In the genomic region with DNA sequence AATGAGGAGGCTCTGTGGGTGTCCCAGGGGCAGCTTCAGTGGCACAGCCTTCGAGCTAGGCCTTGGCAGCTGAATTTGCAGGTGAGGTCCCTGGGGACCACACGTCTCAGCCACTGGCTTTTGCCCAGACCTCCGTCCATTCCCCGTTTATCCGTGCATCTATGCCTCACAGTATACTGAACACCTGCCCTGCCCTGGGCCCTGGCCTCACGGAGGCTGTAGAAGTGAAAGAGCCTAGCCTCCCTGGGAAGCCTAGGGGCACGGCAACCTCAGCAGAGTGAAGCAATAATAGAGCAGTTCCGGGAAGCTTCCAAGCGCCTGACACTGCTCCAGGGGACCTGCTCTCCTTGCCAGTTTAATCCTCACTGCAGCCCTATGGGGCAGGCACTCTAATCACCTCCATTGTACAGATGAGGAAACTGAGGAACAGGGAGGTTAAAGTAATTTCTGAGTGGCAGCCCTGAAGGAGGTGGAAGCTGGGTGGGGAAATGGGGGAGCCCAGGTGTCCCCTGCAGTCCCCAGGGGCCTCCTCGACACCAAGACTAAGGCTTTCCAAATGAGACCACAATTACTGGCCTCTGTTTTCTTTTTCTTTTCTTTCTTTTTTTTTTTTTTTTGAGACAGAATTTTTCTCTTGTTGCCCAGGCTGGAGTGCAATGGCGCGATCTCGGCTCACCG, we compare ENCODE assay signal across 1 cellular context.
TF ChIP-seq lines count a peak whose summit lies in the region.

No MANE protein-coding gene starts in this region.

TF ChIP-seq in GM23338, 12 proteins besides CTCF, POLR2A, EP300 and RAD21 (continued from another document):
- TF ChIP-seq, protein P1, sequence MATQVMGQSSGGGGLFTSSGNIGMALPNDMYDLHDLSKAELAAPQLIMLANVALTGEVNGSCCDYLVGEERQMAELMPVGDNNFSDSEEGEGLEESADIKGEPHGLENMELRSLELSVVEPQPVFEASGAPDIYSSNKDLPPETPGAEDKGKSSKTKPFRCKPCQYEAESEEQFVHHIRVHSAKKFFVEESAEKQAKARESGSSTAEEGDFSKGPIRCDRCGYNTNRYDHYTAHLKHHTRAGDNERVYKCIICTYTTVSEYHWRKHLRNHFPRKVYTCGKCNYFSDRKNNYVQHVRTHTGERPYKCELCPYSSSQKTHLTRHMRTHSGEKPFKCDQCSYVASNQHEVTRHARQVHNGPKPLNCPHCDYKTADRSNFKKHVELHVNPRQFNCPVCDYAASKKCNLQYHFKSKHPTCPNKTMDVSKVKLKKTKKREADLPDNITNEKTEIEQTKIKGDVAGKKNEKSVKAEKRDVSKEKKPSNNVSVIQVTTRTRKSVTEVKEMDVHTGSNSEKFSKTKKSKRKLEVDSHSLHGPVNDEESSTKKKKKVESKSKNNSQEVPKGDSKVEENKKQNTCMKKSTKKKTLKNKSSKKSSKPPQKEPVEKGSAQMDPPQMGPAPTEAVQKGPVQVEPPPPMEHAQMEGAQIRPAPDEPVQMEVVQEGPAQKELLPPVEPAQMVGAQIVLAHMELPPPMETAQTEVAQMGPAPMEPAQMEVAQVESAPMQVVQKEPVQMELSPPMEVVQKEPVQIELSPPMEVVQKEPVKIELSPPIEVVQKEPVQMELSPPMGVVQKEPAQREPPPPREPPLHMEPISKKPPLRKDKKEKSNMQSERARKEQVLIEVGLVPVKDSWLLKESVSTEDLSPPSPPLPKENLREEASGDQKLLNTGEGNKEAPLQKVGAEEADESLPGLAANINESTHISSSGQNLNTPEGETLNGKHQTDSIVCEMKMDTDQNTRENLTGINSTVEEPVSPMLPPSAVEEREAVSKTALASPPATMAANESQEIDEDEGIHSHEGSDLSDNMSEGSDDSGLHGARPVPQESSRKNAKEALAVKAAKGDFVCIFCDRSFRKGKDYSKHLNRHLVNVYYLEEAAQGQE (IDR thresholded peaks at IDR 0.05; ENCODE audit: unreplicated experiment) = no peak
- TF ChIP-seq CREB1 (CRISPR knock-in tag; IDR thresholded peaks at IDR 0.05; ENCODE audit: low read depth) (no peak), JUNB (IDR thresholded peaks at IDR 0.05; ENCODE audit: unreplicated experiment) (no peak), POLR2AphosphoS5 (IDR thresholded peaks at IDR 0.05; ENCODE audit: low read depth) (no peak), STAT1 (IDR thresholded peaks at IDR 0.05; ENCODE audit: unreplicated experiment) (no peak), ZNF462 (CRISPR knock-in tag; IDR thresholded peaks at IDR 0.05) (no peak), EZH2phosphoT487 (IDR thresholded peaks at IDR 0.05; ENCODE audit: unreplicated experiment) (no peak)
- TF ChIP-seq, protein P2, sequence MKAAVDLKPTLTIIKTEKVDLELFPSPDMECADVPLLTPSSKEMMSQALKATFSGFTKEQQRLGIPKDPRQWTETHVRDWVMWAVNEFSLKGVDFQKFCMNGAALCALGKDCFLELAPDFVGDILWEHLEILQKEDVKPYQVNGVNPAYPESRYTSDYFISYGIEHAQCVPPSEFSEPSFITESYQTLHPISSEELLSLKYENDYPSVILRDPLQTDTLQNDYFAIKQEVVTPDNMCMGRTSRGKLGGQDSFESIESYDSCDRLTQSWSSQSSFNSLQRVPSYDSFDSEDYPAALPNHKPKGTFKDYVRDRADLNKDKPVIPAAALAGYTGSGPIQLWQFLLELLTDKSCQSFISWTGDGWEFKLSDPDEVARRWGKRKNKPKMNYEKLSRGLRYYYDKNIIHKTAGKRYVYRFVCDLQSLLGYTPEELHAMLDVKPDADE (IDR thresholded peaks at IDR 0.05) = no peak
